Comparison of ENCODE assay signal across 1 cellular context in the genomic region with DNA sequence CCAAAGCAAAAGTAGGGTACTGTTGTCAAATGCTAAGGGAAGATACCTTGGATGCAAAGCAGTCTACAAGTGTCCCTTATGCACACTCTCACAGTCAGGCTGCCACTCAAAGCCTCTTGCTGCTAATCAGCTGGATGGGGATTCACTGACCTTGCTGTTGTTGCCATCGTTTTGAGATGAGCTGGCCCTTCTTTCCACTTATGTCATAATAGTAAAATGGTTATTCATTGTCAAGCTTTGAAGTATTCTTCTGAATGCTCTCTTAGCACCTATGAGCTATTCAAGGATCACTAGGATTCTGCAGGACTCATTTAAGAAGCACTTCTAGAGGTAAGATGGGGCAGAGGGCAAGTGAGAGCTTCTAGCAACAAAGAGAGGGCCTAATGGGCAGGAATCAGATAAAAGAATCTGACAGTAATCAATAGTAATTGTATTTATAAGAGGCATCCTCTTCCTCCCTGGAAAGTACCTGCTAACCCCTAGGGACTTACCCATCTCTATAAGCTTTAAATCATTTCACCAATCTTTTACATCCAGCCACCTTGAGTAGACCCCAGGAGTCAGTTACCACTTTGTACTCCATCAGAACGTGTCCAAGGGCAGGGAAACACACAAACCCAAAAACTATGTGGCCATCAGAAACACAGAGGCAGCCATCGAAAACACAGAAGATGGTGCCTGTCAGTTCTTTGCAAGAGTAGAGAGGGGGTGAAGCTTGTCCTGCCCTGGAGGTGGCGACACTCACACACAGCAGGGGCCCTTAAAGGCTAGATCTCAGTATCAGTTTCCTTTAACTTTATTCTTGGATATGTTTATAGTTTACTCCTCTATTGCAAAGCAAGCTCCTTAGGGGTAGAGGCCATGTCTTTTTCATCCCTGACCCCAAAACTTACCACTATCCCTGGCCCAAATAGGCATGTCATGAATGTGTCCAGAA.
TF ChIP-seq lines count a peak whose summit lies in the region.

No MANE protein-coding gene starts in this region.

TF ChIP-seq in K562, 482 proteins besides CTCF, POLR2A, EP300 and RAD21 (continued from another document):
- TF ChIP-seq ZKSCAN3 (CRISPR knock-in tag; IDR thresholded peaks at IDR 0.05) (no peak), KLF16 (IDR thresholded peaks at IDR 0.05) (peak; percentile 46; the same call in 1 of the 2 replicates), HCFC1 (IDR thresholded peaks at IDR 0.05; ENCODE audit: low read depth, low read length) (0 out of 2 replicates have a peak, but pooled peaks have one; percentile 35), ZNF23 (CRISPR knock-in tag; IDR thresholded peaks at IDR 0.05) (no peak), TCF7 (IDR thresholded peaks at IDR 0.05; ENCODE audit: borderline replicate concordance) (no peak)
